In the genomic region with DNA sequence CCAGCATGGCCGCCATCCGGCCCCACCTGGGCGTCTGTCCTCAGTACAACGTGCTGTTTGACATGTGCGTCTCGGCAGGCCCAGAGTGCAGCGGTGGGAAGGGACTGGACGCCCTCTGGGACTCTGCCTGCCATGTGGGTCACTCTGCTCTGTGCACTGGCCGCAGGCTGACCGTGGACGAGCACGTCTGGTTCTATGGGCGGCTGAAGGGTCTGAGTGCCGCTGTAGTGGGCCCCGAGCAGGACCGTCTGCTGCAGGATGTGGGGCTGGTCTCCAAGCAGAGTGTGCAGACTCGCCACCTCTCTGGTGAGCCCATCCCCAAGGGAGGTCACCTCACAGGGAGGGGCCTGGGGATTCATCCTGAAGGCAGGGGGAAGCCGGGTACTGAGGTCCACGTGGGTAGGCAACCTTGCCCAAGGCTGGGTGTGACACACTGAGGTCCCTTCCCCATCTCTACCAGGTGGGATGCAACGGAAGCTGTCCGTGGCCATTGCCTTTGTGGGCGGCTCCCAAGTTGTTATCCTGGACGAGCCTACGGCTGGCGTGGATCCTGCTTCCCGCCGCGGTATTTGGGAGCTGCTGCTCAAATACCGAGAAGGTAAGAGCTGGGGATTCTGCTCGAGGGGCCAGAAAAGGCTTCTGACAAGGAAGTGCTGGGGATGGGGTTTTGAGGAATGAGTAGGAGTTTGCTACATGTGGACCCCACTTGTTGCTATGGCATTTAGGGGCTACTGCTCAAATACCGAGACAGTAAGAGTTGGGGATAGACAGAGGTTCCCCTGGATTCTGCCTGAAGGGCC, we compare ENCODE assay signal across 18 cellular contexts. TPM values are rescaled to one million over a fixed set of nuclear protein-coding genes. Genes with fewer than 3 reads are reported as not detected.
A peak's percentile ranks its signal among the peaks of the same experiment; 100 is the strongest.
DNase-seq lines count a peak whose midpoint lies in the region; ATAC-seq and TF ChIP-seq lines count a peak whose summit lies in the region.
"Had no signal": no experiment of that assay in that cellular context is flagged by ENCODE, and none has a peak within 500 bp of the region (broad histone marks: within the 10 kb centered on the region; RNA-seq: fewer than 3 reads in every experiment).

No MANE protein-coding gene starts in this region.

- H3K56ac ChIP-seq in mesendoderm (ENCODE audit: low read length), result no peak overlapping the region

- no peak overlapping the region for H3K4me3 ChIP-seq in BE2C (ENCODE audit: low read depth, low read length)
- H3K4me3 ChIP-seq in CD8-positive, alpha-beta memory T cell (ENCODE audit: low read length), result no peak overlapping the region
- no peak overlapping the region for H3K4me3 ChIP-seq in mesendoderm (ENCODE audit: low read length)
- no peak overlapping the region for H3K4me3 ChIP-seq in vagina
- H3K4me3 ChIP-seq: PC-9, SK-N-MC had no signal

- peaks cover 5 to 13% (median 7%) of the 10 kb centered on the region in 3 donors for H3K4me1 Mint-ChIP-seq in CD8-positive, alpha-beta memory T cell
- H3K4me1 Mint-ChIP-seq in activated T-helper 1 cell treated with anti-CD3 and anti-CD28 coated beads, Interleukin-12 subunit alpha, Interleukin-12 subunit beta, Interleukin-2, Interleukin-4 antibody, amounts not matched to agents 30 ng/mL and 10 ng/mL and 1 ng/mL, durations not matched to agents 14 hours and 24 hours and 36 hours (ENCODE audit: low read depth), result peaks cover 5% of the 10 kb centered on the region

- peak overlapping the region in 6 of 8 donors; percentile 33 to 73 (median 51) for H3K27ac Mint-ChIP-seq in CD8-positive, alpha-beta memory T cell
- H3K27ac Mint-ChIP-seq in activated T-helper 1 cell treated with anti-CD3 and anti-CD28 coated beads, Interleukin-12 subunit alpha, Interleukin-12 subunit beta, Interleukin-2, Interleukin-4 antibody, amounts not matched to agents 30 ng/mL and 10 ng/mL and 1 ng/mL, durations not matched to agents 14 hours and 24 hours and 36 hours, result peak overlapping the region; percentile 40
- H3K27ac Mint-ChIP-seq: CD4-positive, alpha-beta T cell had no signal

- no peak overlapping the region for H3K27ac ChIP-seq in CD8-positive, alpha-beta memory T cell (ENCODE audit: low read depth, low read length)
- no peak overlapping the region for H3K27ac ChIP-seq in mesendoderm (ENCODE audit: low read depth, low read length)
- H3K27ac ChIP-seq in vagina, result no peak overlapping the region
- H3K27ac ChIP-seq: PC-9, SK-N-MC had no signal

- peaks cover 2% of the 10 kb centered on the region; the same call in 1 of the 2 replicates for H3K9me3 ChIP-seq in BE2C
- H3K9me3 ChIP-seq in CD8-positive, alpha-beta memory T cell (ENCODE audit: low read length), result no peaks in the 10 kb centered on the region
- no peaks in the 10 kb centered on the region for H3K9me3 ChIP-seq in vagina

- DNase-seq in BE2C (peak; percentile 14), mesendoderm (peak; percentile 51), AG08395 (ENCODE audit: low spot score) (no peak), vagina (ENCODE audit: extremely low spot score in 2 of 2) (no peak)
- DNase-seq in CD8-positive, alpha-beta memory T cell, result no peak
- no peak for DNase-seq in activated T-helper 1 cell treated with anti-CD3 and anti-CD28 coated beads, Interleukin-12 subunit alpha, Interleukin-12 subunit beta, Interleukin-2, Interleukin-4 antibody, amounts not matched to agents 30 ng/mL and 10 ng/mL and 1 ng/mL, durations not matched to agents 14 hours and 24 hours and 36 hours (ENCODE audit: low spot score)
- DNase-seq: ACHN; CD4-positive, alpha-beta T cell; DMS79; HCEC 1CT; KG1; NCI-H1436 treated with DMSO at 0.1 percent for 48 hours; NCI-H2029 treated with DMSO at 0.1 percent for 48 hours; NCI-H510A treated with DMSO at 0.1 percent for 48 hours; PC-9 had no signal

- H3K79me2 ChIP-seq in mesendoderm (ENCODE audit: control insufficient read depth, insufficient read depth, low read length), result no peaks in the 10 kb centered on the region

- no peaks in the 10 kb centered on the region for H3K36me3 ChIP-seq in BE2C
- H3K36me3 ChIP-seq in CD8-positive, alpha-beta memory T cell (ENCODE audit: insufficient read depth, low read length), result peaks cover under 1% of the 10 kb centered on the region
- H3K36me3 ChIP-seq in mesendoderm (ENCODE audit: control insufficient read depth, insufficient read depth, low read length), result no peaks in the 10 kb centered on the region
- H3K36me3 ChIP-seq in vagina, result no peaks in the 10 kb centered on the region

- no peak overlapping the region for H2AK5ac ChIP-seq in mesendoderm (ENCODE audit: low read length)

- POLR2A ChIA-PET in CD8-positive, alpha-beta memory T cell (lab: Charles Lee), result no interaction called here

- H3K23ac ChIP-seq in mesendoderm (ENCODE audit: low read length), result no peak overlapping the region

- no peak overlapping the region for H3K4ac ChIP-seq in mesendoderm (ENCODE audit: low read depth, low read length)

- ATAC-seq in HG02938 (IDR thresholded peaks at IDR 0.05; ENCODE audit: unreplicated experiment), result no peak

- H3K18ac ChIP-seq in mesendoderm (ENCODE audit: low read length), result no peak overlapping the region

- H3K79me1 ChIP-seq in mesendoderm (ENCODE audit: low read length), result no peaks in the 10 kb centered on the region

- no peaks in the 10 kb centered on the region for H3K27me3 ChIP-seq in BE2C
- no peaks in the 10 kb centered on the region for H3K27me3 ChIP-seq in CD8-positive, alpha-beta memory T cell (ENCODE audit: insufficient read depth, low read length, poor library complexity, severe bottlenecking)
- no peaks in the 10 kb centered on the region for H3K27me3 ChIP-seq in mesendoderm (ENCODE audit: insufficient read depth, low read length, poor library complexity)
- no peaks in the 10 kb centered on the region for H3K27me3 ChIP-seq in vagina

- H3K9ac ChIP-seq in mesendoderm (ENCODE audit: low read length), result no peak overlapping the region

- H2BK120ac ChIP-seq in mesendoderm (ENCODE audit: low read depth, low read length), result no peak overlapping the region

- H2BK15ac ChIP-seq in mesendoderm (replicated peaks; ENCODE audit: low read depth), result no peak overlapping the region

- H4K5ac ChIP-seq in mesendoderm (ENCODE audit: low read length), result no peak overlapping the region

- TF ChIP-seq POLR2A in vagina (IDR thresholded peaks at IDR 0.05), result no peak

- intact Hi-C loops in activated T-helper 1 cell treated with anti-CD3 and anti-CD28 coated beads, Interleukin-12 subunit alpha, Interleukin-12 subunit beta, Interleukin-2, Interleukin-4 antibody, amounts not matched to agents 30 ng/mL and 10 ng/mL and 1 ng/mL, durations not matched to agents 14 hours and 24 hours and 36 hours (cut with micrococcal nuclease), result no loop called here
- intact Hi-C loops in vagina (cut with DNase I), result no loop called here

- no peaks in the 10 kb centered on the region for H3K27me3 Mint-ChIP-seq in CD8-positive, alpha-beta memory T cell
- H3K27me3 Mint-ChIP-seq in activated T-helper 1 cell treated with anti-CD3 and anti-CD28 coated beads, Interleukin-12 subunit alpha, Interleukin-12 subunit beta, Interleukin-2, Interleukin-4 antibody, amounts not matched to agents 30 ng/mL and 10 ng/mL and 1 ng/mL, durations not matched to agents 14 hours and 24 hours and 36 hours (ENCODE audit: insufficient read depth), result no peaks in the 10 kb centered on the region
- H3K27me3 Mint-ChIP-seq: CD4-positive, alpha-beta T cell had no signal

- TF ChIP-seq CTCF in BE2C (IDR thresholded peaks at IDR 0.05; ENCODE audit: low read depth, low read length) (no peak), vagina (IDR thresholded peaks at IDR 0.05) (no peak)

- no peak overlapping the region for H2BK5ac ChIP-seq in mesendoderm (ENCODE audit: low read length)

- H4K8ac ChIP-seq in mesendoderm (ENCODE audit: low read depth, low read length), result no peak overlapping the region

- H3K4me2 ChIP-seq in mesendoderm (ENCODE audit: low read length), result no peak overlapping the region
- H3K4me2 ChIP-seq: PC-9 had no signal

- no peaks in the 10 kb centered on the region for H3K4me1 ChIP-seq in BE2C
- H3K4me1 ChIP-seq in CD8-positive, alpha-beta memory T cell (ENCODE audit: insufficient read depth, low read length), result no peaks in the 10 kb centered on the region
- H3K4me1 ChIP-seq in mesendoderm (ENCODE audit: control insufficient read depth, low read depth, low read length), result no peaks in the 10 kb centered on the region
- H3K4me1 ChIP-seq in vagina, result no peaks in the 10 kb centered on the region

- peaks cover 0 to 47% (median 0%) of the 10 kb centered on the region in 3 donors for H3K36me3 Mint-ChIP-seq in CD8-positive, alpha-beta memory T cell
- H3K36me3 Mint-ChIP-seq in activated T-helper 1 cell treated with anti-CD3 and anti-CD28 coated beads, Interleukin-12 subunit alpha, Interleukin-12 subunit beta, Interleukin-2, Interleukin-4 antibody, amounts not matched to agents 30 ng/mL and 10 ng/mL and 1 ng/mL, durations not matched to agents 14 hours and 24 hours and 36 hours (ENCODE audit: low read depth), result peaks cover 3% of the 10 kb centered on the region

- H3K4me3 Mint-ChIP-seq in CD8-positive, alpha-beta memory T cell, result no peak overlapping the region
- H3K4me3 Mint-ChIP-seq in activated T-helper 1 cell treated with anti-CD3 and anti-CD28 coated beads, Interleukin-12 subunit alpha, Interleukin-12 subunit beta, Interleukin-2, Interleukin-4 antibody, amounts not matched to agents 30 ng/mL and 10 ng/mL and 1 ng/mL, durations not matched to agents 14 hours and 24 hours and 36 hours, result no peak overlapping the region
- H3K4me3 Mint-ChIP-seq: CD4-positive, alpha-beta T cell had no signal

- H3K9me3 Mint-ChIP-seq in CD8-positive, alpha-beta memory T cell, result no peaks in the 10 kb centered on the region
- no peaks in the 10 kb centered on the region for H3K9me3 Mint-ChIP-seq in activated T-helper 1 cell treated with anti-CD3 and anti-CD28 coated beads, Interleukin-12 subunit alpha, Interleukin-12 subunit beta, Interleukin-2, Interleukin-4 antibody, amounts not matched to agents 30 ng/mL and 10 ng/mL and 1 ng/mL, durations not matched to agents 14 hours and 24 hours and 36 hours
- H3K9me3 Mint-ChIP-seq: CD4-positive, alpha-beta T cell had no signal

- WGBS in mesendoderm (ENCODE audit: extremely low coverage, insufficient coverage, low lambda C conversion rate), result no CpG with 5 or more reads among the region's 31 CpGs

- CTCF ChIA-PET in CD8-positive, alpha-beta memory T cell (lab: Charles Lee), result interaction anchor here (0.8 to 1.2 kb wide), 2 partner anchors 14 to 50 kb away, joined by 4 read pairs; no protein-coding TSS in a partner anchor

RNA-seq across cellular contexts. Expression of gene ABCA7, which starts 11.3 kb away (rescaled TPM):
- 16.4 TPM for polyA plus RNA-seq in BE2C (2012; ENCODE audit: insufficient read depth, insufficient read length, low read depth)
- total RNA-seq in CD8-positive, alpha-beta memory T cell, result 10 to 100 TPM; 33.8 to 39.5 TPM
- 14.1 TPM for polyA plus RNA-seq in CD8-positive, alpha-beta memory T cell
- total RNA-seq in activated T-helper 1 cell treated with anti-CD3 and anti-CD28 coated beads, Interleukin-12 subunit alpha, Interleukin-12 subunit beta, Interleukin-2, Interleukin-4 antibody, amounts not matched to agents 30 ng/mL and 10 ng/mL and 1 ng/mL, durations not matched to agents 14 hours and 24 hours and 36 hours, result 15.8 and 18.3 TPM in 2 replicates
- polyA plus RNA-seq in mesendoderm (2013, experiment 1 of 2), result 3.9 TPM
- polyA plus RNA-seq in mesendoderm (2013, experiment 2 of 2), result 4.4 TPM
- total RNA-seq in vagina, result 29.5 TPM

RNA-seq across cellular contexts. Expression of gene ARHGAP45, which starts 15.8 kb away (rescaled TPM):
- 31.2 TPM for polyA plus RNA-seq in BE2C (2012; ENCODE audit: insufficient read depth, insufficient read length, low read depth)
- total RNA-seq in CD8-positive, alpha-beta memory T cell, result 100 to 1,000 TPM; 212 to 220 TPM
- polyA plus RNA-seq in CD8-positive, alpha-beta memory T cell, result 478 TPM
- 201 and 202 TPM in 2 replicates for total RNA-seq in activated T-helper 1 cell treated with anti-CD3 and anti-CD28 coated beads, Interleukin-12 subunit alpha, Interleukin-12 subunit beta, Interleukin-2, Interleukin-4 antibody, amounts not matched to agents 30 ng/mL and 10 ng/mL and 1 ng/mL, durations not matched to agents 14 hours and 24 hours and 36 hours
- polyA plus RNA-seq in mesendoderm (2013, experiment 1 of 2), result 7.9 TPM
- polyA plus RNA-seq in mesendoderm (2013, experiment 2 of 2), result 8.0 TPM
- total RNA-seq in vagina, result 36.8 TPM

RNA-seq across cellular contexts. Expression of gene CNN2, which starts 24.8 kb away (rescaled TPM):
- polyA plus RNA-seq in BE2C (2012; ENCODE audit: insufficient read depth, insufficient read length, low read depth), result 3.0 TPM
- 10 to 100 TPM; 78.1 to 78.9 TPM for total RNA-seq in CD8-positive, alpha-beta memory T cell
- 792 TPM for polyA plus RNA-seq in CD8-positive, alpha-beta memory T cell
- total RNA-seq in activated T-helper 1 cell treated with anti-CD3 and anti-CD28 coated beads, Interleukin-12 subunit alpha, Interleukin-12 subunit beta, Interleukin-2, Interleukin-4 antibody, amounts not matched to agents 30 ng/mL and 10 ng/mL and 1 ng/mL, durations not matched to agents 14 hours and 24 hours and 36 hours, result 112 and 114 TPM in 2 replicates
- polyA plus RNA-seq in mesendoderm (2013, experiment 1 of 2), result 595 TPM
- 606 TPM for polyA plus RNA-seq in mesendoderm (2013, experiment 2 of 2)
- 76.1 TPM for total RNA-seq in vagina

RNA-seq across cellular contexts. Expression of gene RNU6-2, which starts 29.9 kb away (rescaled TPM):
- polyA plus RNA-seq in BE2C (2012; ENCODE audit: insufficient read depth, insufficient read length, low read depth), result not detected
- total RNA-seq in CD8-positive, alpha-beta memory T cell, result not detected
- polyA plus RNA-seq in CD8-positive, alpha-beta memory T cell, result not detected
- not detected in 2 replicates for total RNA-seq in activated T-helper 1 cell treated with anti-CD3 and anti-CD28 coated beads, Interleukin-12 subunit alpha, Interleukin-12 subunit beta, Interleukin-2, Interleukin-4 antibody, amounts not matched to agents 30 ng/mL and 10 ng/mL and 1 ng/mL, durations not matched to agents 14 hours and 24 hours and 36 hours
- polyA plus RNA-seq in mesendoderm (2013, experiment 1 of 2), result not detected
- polyA plus RNA-seq in mesendoderm (2013, experiment 2 of 2), result not detected
- total RNA-seq in vagina, result not detected
- total RNA-seq: CD4-positive, alpha-beta T cell; M059J; PC-9 had no signal

RNA-seq across cellular contexts. Expression of gene TMEM259, which starts 30.3 kb away (rescaled TPM):
- 687 TPM for polyA plus RNA-seq in BE2C (2012; ENCODE audit: insufficient read depth, insufficient read length, low read depth)
- total RNA-seq in CD8-positive, alpha-beta memory T cell, result 100 to 1,000 TPM; 151 to 157 TPM
- polyA plus RNA-seq in CD8-positive, alpha-beta memory T cell, result 84.6 TPM
- 162 and 170 TPM in 2 replicates for total RNA-seq in activated T-helper 1 cell treated with anti-CD3 and anti-CD28 coated beads, Interleukin-12 subunit alpha, Interleukin-12 subunit beta, Interleukin-2, Interleukin-4 antibody, amounts not matched to agents 30 ng/mL and 10 ng/mL and 1 ng/mL, durations not matched to agents 14 hours and 24 hours and 36 hours
- 82.5 TPM for polyA plus RNA-seq in mesendoderm (2013, experiment 1 of 2)
- 81.3 TPM for polyA plus RNA-seq in mesendoderm (2013, experiment 2 of 2)
- total RNA-seq in vagina, result 130 TPM

Comparison
In these comparisons a context has a peak if more than half of its experiments do, and no peak if none do; other contexts are left out.
1. DNase-seq: peak in BE2C (single experiment) and mesendoderm (single experiment); none in CD8-positive, alpha-beta memory T cell (0 of 5), activated T-helper 1 cell treated with anti-CD3 and anti-CD28 coated beads, Interleukin-12 subunit alpha, Interleukin-12 subunit beta, Interleukin-2, Interleukin-4 antibody, amounts not matched to agents 30 ng/mL and 10 ng/mL and 1 ng/mL, durations not matched to agents 14 hours and 24 hours and 36 hours (single experiment), AG08395 (single experiment) and vagina (0 of 2).